In genomic region chr1:240786880-240787279, GRCh38 we compare ENCODE assay signal across 38 cellular contexts.
"Had no signal": no experiment of that assay in that cellular context is flagged by ENCODE, and none has a peak within 500 bp of the region (broad histone marks: within the 10 kb centered on the region; RNA-seq: fewer than 3 reads in every experiment).

No MANE protein-coding gene starts in this region.

- H3K27ac Mint-ChIP-seq: activated CD4-positive, alpha-beta memory T cell treated with anti-CD3 and anti-CD28 coated beads, Interleukin-2, amount 10 ng/mL, durations not matched to agents 7 days and 5 days; activated CD4-positive, alpha-beta T cell treated with anti-CD3 and anti-CD28 coated beads for 36 hours; activated CD4-positive, alpha-beta T cell treated with anti-CD3 and anti-CD28 coated beads, Interleukin-2, amount 10 ng/mL, durations not matched to agents 7 days and 5 days; activated CD8-positive, alpha-beta memory T cell treated with anti-CD3 and anti-CD28 coated beads, Interleukin-2, amount 10 ng/mL, durations not matched to agents 7 days and 5 days; activated CD8-positive, alpha-beta T cell treated with anti-CD3 and anti-CD28 coated beads, Interleukin-2, amount 10 ng/mL, durations not matched to agents 7 days and 5 days; activated naive CD4-positive, alpha-beta T cell treated with anti-CD3 and anti-CD28 coated beads, Interleukin-2, amount 10 ng/mL, durations not matched to agents 7 days and 5 days; activated naive CD4-positive, alpha-beta T cell treated with anti-CD3 and anti-CD28 coated beads, Interleukin-2, amount 50 U/mL, for 24 hours; activated naive CD8-positive, alpha-beta T cell; activated naive CD8-positive, alpha-beta T cell treated with anti-CD3 and anti-CD28 coated beads, Interleukin-2, amount 10 ng/mL, durations not matched to agents 7 days and 5 days; activated naive CD8-positive, alpha-beta T cell treated with anti-CD3 and anti-CD28 coated beads, Interleukin-2, amount 50 U/mL, for 24 hours; activated T-cell treated with anti-CD3 and anti-CD28 coated beads, Interleukin-2, amount 50 U/mL, for 24 hours; activated T-helper 2 cell treated with anti-CD3 and anti-CD28 coated beads, Interferon-gamma antibody, Interleukin-2, Interleukin-4, amounts not matched to agents 10 μg/mL and 5 μg/mL and 100 μg/mL, durations not matched to agents 14 hours and 24 hours and 36 hours; brain; T-helper 1 cell treated with Interleukin-12 subunit alpha and Interleukin-12 subunit beta and Interleukin-4 antibody, amounts not matched to agents 30 μg/mL and 1 μg/mL, for 36 hours; T-helper 2 cell treated with Interferon-gamma antibody and Interleukin-4, amounts not matched to agents 5 μg/mL and 100 μg/mL, for 36 hours; WTC11 had no signal

- H3K36me3 ChIP-seq: ascending aorta, cardiac muscle cell, WERI-Rb-1 had no signal

- H3K9me3 Mint-ChIP-seq: activated CD4-positive, alpha-beta memory T cell treated with anti-CD3 and anti-CD28 coated beads, Interleukin-2, amount 10 ng/mL, durations not matched to agents 7 days and 5 days; activated naive CD4-positive, alpha-beta T cell treated with anti-CD3 and anti-CD28 coated beads, Interleukin-2, amount 10 ng/mL, durations not matched to agents 7 days and 5 days; activated naive CD4-positive, alpha-beta T cell treated with anti-CD3 and anti-CD28 coated beads, Interleukin-2, amount 50 U/mL, for 24 hours; activated naive CD8-positive, alpha-beta T cell treated with anti-CD3 and anti-CD28 coated beads, Interleukin-2, amount 10 ng/mL, durations not matched to agents 7 days and 5 days; activated T-cell treated with anti-CD3 and anti-CD28 coated beads, Interleukin-2, amount 50 U/mL, for 24 hours; activated T-helper 2 cell treated with anti-CD3 and anti-CD28 coated beads, Interferon-gamma antibody, Interleukin-2, Interleukin-4, amounts not matched to agents 10 μg/mL and 5 μg/mL and 100 μg/mL, durations not matched to agents 14 hours and 24 hours and 36 hours; central memory CD8-positive, alpha-beta T cell; T-helper 1 cell treated with Interleukin-12 subunit alpha and Interleukin-12 subunit beta and Interleukin-4 antibody, amounts not matched to agents 30 μg/mL and 1 μg/mL, for 36 hours; T-helper 2 cell treated with Interferon-gamma antibody and Interleukin-4, amounts not matched to agents 5 μg/mL and 100 μg/mL, for 36 hours had no signal

- DNase-seq: activated CD4-positive, alpha-beta memory T cell treated with anti-CD3 and anti-CD28 coated beads, Interleukin-2, amount 10 ng/mL, durations not matched to agents 7 days and 5 days; activated CD4-positive, alpha-beta T cell treated with anti-CD3 and anti-CD28 coated beads for 1 hour; activated CD4-positive, alpha-beta T cell treated with anti-CD3 and anti-CD28 coated beads for 36 hours; activated CD4-positive, alpha-beta T cell treated with anti-CD3 and anti-CD28 coated beads for 48 hours; activated CD4-positive, alpha-beta T cell treated with anti-CD3 and anti-CD28 coated beads, Interleukin-2, amount 10 ng/mL, durations not matched to agents 7 days and 5 days; activated CD4-positive, alpha-beta T cell treated with anti-CD3 and anti-CD28 coated beads, Interleukin-2, amount 50 U/mL, for 48 hours; activated CD4-positive, CD25-positive, alpha-beta regulatory T cell; activated CD8-positive, alpha-beta memory T cell treated with anti-CD3 and anti-CD28 coated beads for 24 hours; activated CD8-positive, alpha-beta memory T cell treated with anti-CD3 and anti-CD28 coated beads, Interleukin-2, amount 10 ng/mL, durations not matched to agents 7 days and 5 days; activated CD8-positive, alpha-beta memory T cell treated with anti-CD3 and anti-CD28 coated beads, Interleukin-2, amount 50 U/mL, for 48 hours; activated CD8-positive, alpha-beta T cell treated with anti-CD3 and anti-CD28 coated beads, Interleukin-2, amount 10 ng/mL, durations not matched to agents 7 days and 5 days; activated effector memory CD4-positive, alpha-beta T cell treated with Interleukin-2 at 50 U/mL for 16 hours; activated gamma-delta T cell; activated naive CD4-positive, alpha-beta T cell treated with anti-CD3 and anti-CD28 coated beads, Interleukin-2, amount 10 ng/mL, durations not matched to agents 7 days and 5 days; activated naive CD4-positive, alpha-beta T cell treated with Interleukin-2 at 50 U/mL for 16 hours; activated naive CD8-positive, alpha-beta T cell treated with anti-CD3 and anti-CD28 coated beads, Interleukin-2, amount 10 ng/mL, durations not matched to agents 7 days and 5 days; activated naive CD8-positive, alpha-beta T cell treated with anti-CD3 and anti-CD28 coated beads, Interleukin-2, amount 50 U/mL, for 24 hours; activated T-cell treated with anti-CD3 and anti-CD28 coated beads, Interleukin-2, amount 50 U/mL, for 24 hours; activated T-cell treated with anti-CD3 and anti-CD28 coated beads, Interleukin-2, amount 50 U/mL, for 48 hours; amygdala; anterior cingulate cortex; caudate nucleus; cerebellar nuclear complex; T-helper 2 cell; T-helper 9 cell; WERI-Rb-1 had no signal

- H3K9me3 ChIP-seq: ascending aorta had no signal

- H3K4me1 Mint-ChIP-seq: activated CD4-positive, alpha-beta memory T cell treated with anti-CD3 and anti-CD28 coated beads, Interleukin-2, amount 10 ng/mL, durations not matched to agents 7 days and 5 days; activated CD4-positive, alpha-beta T cell treated with anti-CD3 and anti-CD28 coated beads for 36 hours; activated CD4-positive, alpha-beta T cell treated with anti-CD3 and anti-CD28 coated beads, Interleukin-2, amount 10 ng/mL, durations not matched to agents 7 days and 5 days; activated CD8-positive, alpha-beta memory T cell treated with anti-CD3 and anti-CD28 coated beads, Interleukin-2, amount 10 ng/mL, durations not matched to agents 7 days and 5 days; activated naive CD4-positive, alpha-beta T cell treated with anti-CD3 and anti-CD28 coated beads, Interleukin-2, amount 10 ng/mL, durations not matched to agents 7 days and 5 days; activated naive CD4-positive, alpha-beta T cell treated with anti-CD3 and anti-CD28 coated beads, Interleukin-2, amount 50 U/mL, for 24 hours; activated naive CD8-positive, alpha-beta T cell treated with anti-CD3 and anti-CD28 coated beads, Interleukin-2, amount 10 ng/mL, durations not matched to agents 7 days and 5 days; activated naive CD8-positive, alpha-beta T cell treated with anti-CD3 and anti-CD28 coated beads, Interleukin-2, amount 50 U/mL, for 24 hours; brain; central memory CD8-positive, alpha-beta T cell; WTC11 had no signal

- H3K4me1 ChIP-seq: ascending aorta had no signal

- H3K27me3 Mint-ChIP-seq: activated CD4-positive, alpha-beta T cell treated with anti-CD3 and anti-CD28 coated beads for 36 hours; activated CD4-positive, alpha-beta T cell treated with anti-CD3 and anti-CD28 coated beads, Interleukin-2, amount 10 ng/mL, durations not matched to agents 7 days and 5 days; activated CD8-positive, alpha-beta memory T cell treated with anti-CD3 and anti-CD28 coated beads, Interleukin-2, amount 10 ng/mL, durations not matched to agents 7 days and 5 days; activated naive CD4-positive, alpha-beta T cell treated with anti-CD3 and anti-CD28 coated beads, Interleukin-2, amount 50 U/mL, for 24 hours; activated naive CD8-positive, alpha-beta T cell treated with anti-CD3 and anti-CD28 coated beads, Interleukin-2, amount 10 ng/mL, durations not matched to agents 7 days and 5 days; activated T-cell treated with anti-CD3 and anti-CD28 coated beads, Interleukin-2, amount 50 U/mL, for 24 hours; brain; central memory CD8-positive, alpha-beta T cell had no signal

- H3K27me3 ChIP-seq: ascending aorta, cardiac muscle cell had no signal

- FAIRE-seq: bronchial epithelial cell had no signal

- ATAC-seq: activated CD4-positive, alpha-beta T cell treated with anti-CD3 and anti-CD28 coated beads for 36 hours; activated CD4-positive, CD25-positive, alpha-beta regulatory T cell treated with anti-CD3 and anti-CD28 coated beads, Interleukin-2, amount 50 U/mL, for 24 hours; activated CD8-positive, alpha-beta memory T cell treated with anti-CD3 and anti-CD28 coated beads, Interleukin-2, amount 10 ng/mL, durations not matched to agents 7 days and 5 days; activated CD8-positive, alpha-beta T cell treated with anti-CD3 and anti-CD28 coated beads, Interleukin-2, amount 10 ng/mL, durations not matched to agents 7 days and 5 days; activated naive CD8-positive, alpha-beta T cell treated with anti-CD3 and anti-CD28 coated beads, Interleukin-2, amount 50 U/mL, for 24 hours; WTC11 had no signal

- H3K4me3 Mint-ChIP-seq: activated CD4-positive, alpha-beta memory T cell treated with anti-CD3 and anti-CD28 coated beads, Interleukin-2, amount 10 ng/mL, durations not matched to agents 7 days and 5 days; activated CD4-positive, alpha-beta T cell treated with anti-CD3 and anti-CD28 coated beads for 36 hours; activated CD4-positive, alpha-beta T cell treated with anti-CD3 and anti-CD28 coated beads, Interleukin-2, amount 10 ng/mL, durations not matched to agents 7 days and 5 days; activated CD8-positive, alpha-beta memory T cell treated with anti-CD3 and anti-CD28 coated beads, Interleukin-2, amount 10 ng/mL, durations not matched to agents 7 days and 5 days; activated CD8-positive, alpha-beta T cell treated with anti-CD3 and anti-CD28 coated beads, Interleukin-2, amount 10 ng/mL, durations not matched to agents 7 days and 5 days; activated naive CD4-positive, alpha-beta T cell treated with anti-CD3 and anti-CD28 coated beads, Interleukin-2, amount 10 ng/mL, durations not matched to agents 7 days and 5 days; activated naive CD4-positive, alpha-beta T cell treated with anti-CD3 and anti-CD28 coated beads, Interleukin-2, amount 50 U/mL, for 24 hours; activated naive CD8-positive, alpha-beta T cell; activated naive CD8-positive, alpha-beta T cell treated with anti-CD3 and anti-CD28 coated beads, Interleukin-2, amount 10 ng/mL, durations not matched to agents 7 days and 5 days; activated naive CD8-positive, alpha-beta T cell treated with anti-CD3 and anti-CD28 coated beads, Interleukin-2, amount 50 U/mL, for 24 hours; activated T-cell treated with anti-CD3 and anti-CD28 coated beads, Interleukin-2, amount 50 U/mL, for 24 hours; brain; central memory CD8-positive, alpha-beta T cell; T-helper 1 cell treated with Interleukin-12 subunit alpha and Interleukin-12 subunit beta and Interleukin-4 antibody, amounts not matched to agents 30 μg/mL and 1 μg/mL, for 36 hours; T-helper 2 cell treated with Interferon-gamma antibody and Interleukin-4, amounts not matched to agents 5 μg/mL and 100 μg/mL, for 36 hours; WTC11 had no signal

- H3K4me3 ChIP-seq: ascending aorta, cardiac muscle cell had no signal

- H3K27ac ChIP-seq: ascending aorta, cardiac muscle cell, WERI-Rb-1 had no signal

- H3K36me3 Mint-ChIP-seq: activated CD8-positive, alpha-beta memory T cell treated with anti-CD3 and anti-CD28 coated beads, Interleukin-2, amount 10 ng/mL, durations not matched to agents 7 days and 5 days; activated naive CD4-positive, alpha-beta T cell treated with anti-CD3 and anti-CD28 coated beads, Interleukin-2, amount 10 ng/mL, durations not matched to agents 7 days and 5 days; activated naive CD4-positive, alpha-beta T cell treated with anti-CD3 and anti-CD28 coated beads, Interleukin-2, amount 50 U/mL, for 24 hours; activated naive CD8-positive, alpha-beta T cell; activated naive CD8-positive, alpha-beta T cell treated with anti-CD3 and anti-CD28 coated beads, Interleukin-2, amount 10 ng/mL, durations not matched to agents 7 days and 5 days; brain had no signal
